Comparison of ENCODE assay signal across 9 cellular contexts in genomic region chr10:77943086-77943901, GRCh38. TPM values are rescaled to one million over a fixed set of nuclear protein-coding genes. Genes with fewer than 3 reads are reported as not detected.
A peak's percentile ranks its signal among the peaks of the same experiment; 100 is the strongest.
DNase-seq lines count a peak whose midpoint lies in the region; ATAC-seq and TF ChIP-seq lines count a peak whose summit lies in the region.
"Had no signal": no experiment of that assay in that cellular context is flagged by ENCODE, and none has a peak within 500 bp of the region (broad histone marks: within the 10 kb centered on the region; RNA-seq: fewer than 3 reads in every experiment).

No MANE protein-coding gene starts in this region.

- no peak overlapping the region for H3K4me3 ChIP-seq in esophagus muscularis mucosa
- H3K4me3 ChIP-seq in tibial nerve = no peak overlapping the region

- H3K9me3 Mint-ChIP-seq in osteocyte (ENCODE audit: unreplicated experiment) = no peaks in the 10 kb centered on the region
- H3K9me3 Mint-ChIP-seq: effector memory CD8-positive, alpha-beta T cell had no signal

- DNase-seq in G401 (ENCODE audit: low spot score) (peak; percentile 24), NCI-H2029 treated with DMSO at 0.1 percent for 48 hours (lab: John Stamatoyannopoulos, UW) (peak; percentile 20), esophagus muscularis mucosa (ENCODE audit: extremely low spot score) (no peak), osteocyte (ENCODE audit: extremely low spot score, unreplicated experiment) (no peak), tibial nerve (ENCODE audit: low spot score in 2 of 2) (no peak), pons (ENCODE audit: low spot score) (no peak)
- no peak for DNase-seq in stimulated activated naive CD4-positive, alpha-beta T cell treated with Interleukin-2 at 50 U/mL for 16 hours (lab: John Stamatoyannopoulos, UW)
- DNase-seq: effector memory CD8-positive, alpha-beta T cell had no signal

- ATAC-seq in HG03097 (IDR thresholded peaks at IDR 0.05; ENCODE audit: low FRiP score, unreplicated experiment) = no peak
- ATAC-seq: effector memory CD8-positive, alpha-beta T cell had no signal

- 36% methylated on average over 9 of the region's 10 CpGs for WGBS in esophagus muscularis mucosa
- WGBS in tibial nerve, 2 donors = 49 to 58% methylated on average over 10 of the region's 10 CpGs

- intact Hi-C loops in esophagus muscularis mucosa (cut with DNase I) = no loop called here

- H3K4me1 ChIP-seq in esophagus muscularis mucosa (peaks cover 14 to 29% (median 27%) of the 10 kb centered on the region in 4 donors), tibial nerve (peaks cover 0 to 8% (median 0%) of the 10 kb centered on the region in 4 donors)

- H3K27ac ChIP-seq in esophagus muscularis mucosa (replicated peaks in 1 of 4) (peak overlapping the region; percentile 48 to 67 (median 62)), tibial nerve (no peak overlapping the region)

- no peak for TF ChIP-seq POLR2A in esophagus muscularis mucosa (IDR thresholded peaks at IDR 0.05; ENCODE audit: low read depth)
- TF ChIP-seq POLR2A in tibial nerve (IDR thresholded peaks at IDR 0.05) = no peak

- TF ChIP-seq EP300 in esophagus muscularis mucosa (IDR thresholded peaks at IDR 0.05) = no peak
- TF ChIP-seq EP300 in tibial nerve (IDR thresholded peaks at IDR 0.05) = no peak

- H3K27ac Mint-ChIP-seq in osteocyte (ENCODE audit: unreplicated experiment) = peak overlapping the region; percentile 85
- H3K27ac Mint-ChIP-seq: effector memory CD8-positive, alpha-beta T cell had no signal

- in situ Hi-C loops in G401 (cut with HindIII; ENCODE audit: low sequenced_read_pairs) = loop anchor here (5.0 kb wide), 1 partner anchor 56 kb away; no protein-coding TSS in a partner anchor

- H3K4me3 Mint-ChIP-seq in osteocyte (ENCODE audit: unreplicated experiment) = no peak overlapping the region
- H3K4me3 Mint-ChIP-seq: effector memory CD8-positive, alpha-beta T cell had no signal

- no peaks in the 10 kb centered on the region for H3K27me3 Mint-ChIP-seq in osteocyte (ENCODE audit: unreplicated experiment)

- no peaks in the 10 kb centered on the region for H3K9me3 ChIP-seq in esophagus muscularis mucosa
- no peaks in the 10 kb centered on the region for H3K9me3 ChIP-seq in tibial nerve

- H3K27me3 ChIP-seq in esophagus muscularis mucosa (no peaks in the 10 kb centered on the region), tibial nerve (no peaks in the 10 kb centered on the region)

- peaks cover 41% of the 10 kb centered on the region for H3K4me1 Mint-ChIP-seq in osteocyte (ENCODE audit: unreplicated experiment)

- H3K36me3 Mint-ChIP-seq in osteocyte (ENCODE audit: unreplicated experiment) = no peaks in the 10 kb centered on the region

- H3K36me3 ChIP-seq in esophagus muscularis mucosa (no peaks in the 10 kb centered on the region), tibial nerve (no peaks in the 10 kb centered on the region)

- TF ChIP-seq CTCF in esophagus muscularis mucosa (IDR thresholded peaks at IDR 0.05) (no peak), osteocyte (IDR thresholded peaks at IDR 0.05) (no peak), tibial nerve (IDR thresholded peaks at IDR 0.05) (no peak)

RNA-seq across cellular contexts. Expression of gene DLG5, which starts 16.7 kb away (rescaled TPM):
- 34.5 and 48.7 TPM in 2 replicates for total RNA-seq in G401 (2014; rRNA removed; shearing (Covaris generic))
- total RNA-seq in esophagus muscularis mucosa (100 to 1,000 TPM in 1 of 4 donors, 10 to 100 TPM in 3; 55.7 to 120 (median 76.6) TPM), osteocyte (69.8 and 72.4 TPM in 2 replicates), tibial nerve (10 to 100 TPM; 33.0 to 47.7 (median 40.8) TPM)

Comparison
In these comparisons a context has a peak if more than half of its experiments do, and no peak if none do; other contexts are left out.
1. DNase-seq: peak in G401 (single experiment) and NCI-H2029 treated with DMSO at 0.1 percent for 48 hours (single experiment); none in esophagus muscularis mucosa (single experiment), osteocyte (single experiment), tibial nerve (0 of 2), stimulated activated naive CD4-positive, alpha-beta T cell treated with Interleukin-2 at 50 U/mL for 16 hours (single experiment) and pons (single experiment).
2. H3K27ac ChIP-seq: peak in esophagus muscularis mucosa (4 of 4); none in tibial nerve (0 of 4).